1 cellular context compared by ENCODE assay signal in genomic region chr15:71651750-71652186, GRCh38.
A peak's percentile ranks its signal among the peaks of the same experiment; 100 is the strongest.
TF ChIP-seq lines count a peak whose summit lies in the region.

No MANE protein-coding gene starts in this region.

TF ChIP-seq in K562, 482 proteins besides CTCF, POLR2A, EP300 and RAD21 (continued from another document):
- TF ChIP-seq ZSCAN29 (IDR thresholded peaks at IDR 0.05) (no peak), ESRRA (IDR thresholded peaks at IDR 0.05; ENCODE audit: borderline replicate concordance, low read depth) (no peak), MAX (CRISPR knock-in tag; IDR thresholded peaks at IDR 0.05) (no peak), KLF1 (tag; IDR thresholded peaks at IDR 0.05) (no peak), MAFG (tag; conservative IDR thresholded peaks at IDR 0.05) (0 out of 2 replicates have a peak, but pooled peaks have one; percentile 14), RERE (CRISPR knock-in tag; IDR thresholded peaks at IDR 0.05; ENCODE audit: borderline replicate concordance) (no peak), CHD1 (IDR thresholded peaks at IDR 0.05; ENCODE audit: low read length) (no peak), HCFC1 (IDR thresholded peaks at IDR 0.05; ENCODE audit: low read depth, low read length) (no peak), HDAC3 (IDR thresholded peaks at IDR 0.05; ENCODE audit: borderline replicate concordance, partially characterized antibody) (no peak), ZNF584 (CRISPR knock-in tag; IDR thresholded peaks at IDR 0.05; ENCODE audit: low read depth) (no peak), SMC3 (conservative IDR thresholded peaks at IDR 0.05; ENCODE audit: insufficient read depth, low read depth, low read length) (0 out of 2 replicates have a peak, but pooled peaks have one; percentile 5), ZBTB5 (IDR thresholded peaks at IDR 0.05) (no peak)
